ENCODE assay signal across 22 cellular contexts in genomic region chr9:98780059-98780749, GRCh38.
"Had no signal": no experiment of that assay in that cellular context is flagged by ENCODE, and none has a peak within 500 bp of the region (broad histone marks: within the 10 kb centered on the region; RNA-seq: fewer than 3 reads in every experiment).

No MANE protein-coding gene starts in this region.

- H3K27ac ChIP-seq: ascending aorta, gastrocnemius medialis, heart left ventricle, left ventricle myocardium inferior, pancreas, stomach, testis had no signal

- H3K36me3 Mint-ChIP-seq: stimulated activated effector memory CD8-positive, alpha-beta T cell treated with anti-CD3 and anti-CD28 coated beads, Interleukin-12 subunit alpha, Interleukin-12 subunit beta, amount 100 ng/mL, for 72 hours had no signal

- H3K27ac Mint-ChIP-seq: activated B cell treated with CpG ODN at 0.5 μM for 24 hours; activated CD4-positive, alpha-beta memory T cell treated with anti-CD3 and anti-CD28 coated beads, Interleukin-2, amount 10 ng/mL, durations not matched to agents 7 days and 5 days; activated naive CD4-positive, alpha-beta T cell treated with anti-CD3 and anti-CD28 coated beads, Interleukin-2, amount 50 U/mL, for 24 hours; memory B cell; stimulated activated effector memory CD8-positive, alpha-beta T cell treated with anti-CD3 and anti-CD28 coated beads, Interleukin-12 subunit alpha, Interleukin-12 subunit beta, amount 100 ng/mL, for 72 hours had no signal

- H3K4me2 ChIP-seq: smooth muscle cell had no signal

- H3K4me1 Mint-ChIP-seq: activated B cell treated with CpG ODN at 0.5 μM for 24 hours; activated CD4-positive, alpha-beta memory T cell treated with anti-CD3 and anti-CD28 coated beads, Interleukin-2, amount 10 ng/mL, durations not matched to agents 7 days and 5 days; activated naive CD4-positive, alpha-beta T cell treated with anti-CD3 and anti-CD28 coated beads, Interleukin-2, amount 50 U/mL, for 24 hours; memory B cell; stimulated activated effector memory CD8-positive, alpha-beta T cell treated with anti-CD3 and anti-CD28 coated beads, Interleukin-12 subunit alpha, Interleukin-12 subunit beta, amount 100 ng/mL, for 72 hours had no signal

- H3K27me3 ChIP-seq: ascending aorta, gastrocnemius medialis, heart left ventricle, pancreas, stomach, testis, upper lobe of left lung had no signal

- H3K27me3 Mint-ChIP-seq: activated B cell treated with CpG ODN at 0.5 μM for 24 hours; activated CD4-positive, alpha-beta memory T cell treated with anti-CD3 and anti-CD28 coated beads, Interleukin-2, amount 10 ng/mL, durations not matched to agents 7 days and 5 days; activated naive CD4-positive, alpha-beta T cell treated with anti-CD3 and anti-CD28 coated beads, Interleukin-2, amount 50 U/mL, for 24 hours; memory B cell; naive thymus-derived CD4-positive, alpha-beta T cell had no signal

- DNase-seq: activated B cell treated with CpG ODN at 0.5 μM for 24 hours; activated CD4-positive, alpha-beta memory T cell treated with anti-CD3 and anti-CD28 coated beads, Interleukin-2, amount 10 ng/mL, durations not matched to agents 7 days and 5 days; activated CD4-positive, alpha-beta T cell treated with anti-CD3 and anti-CD28 coated beads for 4 hours; activated CD8-positive, alpha-beta memory T cell treated with anti-CD3 and anti-CD28 coated beads, Interleukin-2, amount 50 U/mL, for 4 hours; activated gamma-delta T cell; activated T-cell treated with anti-CD3 and anti-CD28 coated beads, Interleukin-2, amount 50 U/mL, for 48 hours; cerebellar nuclear complex; effector CD4-positive, alpha-beta T cell; gastrocnemius medialis; heart left ventricle; left ventricle myocardium inferior; pancreas; stimulated activated CD4-positive, alpha-beta T cell treated with anti-CD3 and anti-CD28 coated beads, Interleukin-4, amount 100 ng/mL, for 24 hours; stomach; testis had no signal

- H3K9me3 ChIP-seq: ascending aorta, gastrocnemius medialis, heart left ventricle, left ventricle myocardium inferior, pancreas, stomach, testis, upper lobe of left lung had no signal

- H3K4me1 ChIP-seq: ascending aorta, gastrocnemius medialis, heart left ventricle, left ventricle myocardium inferior, pancreas, testis had no signal

- H3K9me3 Mint-ChIP-seq: activated B cell treated with CpG ODN at 0.5 μM for 24 hours; activated CD4-positive, alpha-beta memory T cell treated with anti-CD3 and anti-CD28 coated beads, Interleukin-2, amount 10 ng/mL, durations not matched to agents 7 days and 5 days; activated naive CD4-positive, alpha-beta T cell treated with anti-CD3 and anti-CD28 coated beads, Interleukin-2, amount 50 U/mL, for 24 hours; memory B cell; naive thymus-derived CD4-positive, alpha-beta T cell; stimulated activated effector memory CD8-positive, alpha-beta T cell treated with anti-CD3 and anti-CD28 coated beads, Interleukin-12 subunit alpha, Interleukin-12 subunit beta, amount 100 ng/mL, for 72 hours had no signal

- H3K4me3 Mint-ChIP-seq: activated B cell treated with CpG ODN at 0.5 μM for 24 hours; activated CD4-positive, alpha-beta memory T cell treated with anti-CD3 and anti-CD28 coated beads, Interleukin-2, amount 10 ng/mL, durations not matched to agents 7 days and 5 days; activated naive CD4-positive, alpha-beta T cell treated with anti-CD3 and anti-CD28 coated beads, Interleukin-2, amount 50 U/mL, for 24 hours; memory B cell; naive thymus-derived CD4-positive, alpha-beta T cell; stimulated activated effector memory CD8-positive, alpha-beta T cell treated with anti-CD3 and anti-CD28 coated beads, Interleukin-12 subunit alpha, Interleukin-12 subunit beta, amount 100 ng/mL, for 72 hours had no signal

- H3K4me3 ChIP-seq: ascending aorta, gastrocnemius medialis, heart left ventricle, left ventricle myocardium inferior, pancreas, smooth muscle cell, stomach, testis, upper lobe of left lung had no signal
